In the genomic region with DNA sequence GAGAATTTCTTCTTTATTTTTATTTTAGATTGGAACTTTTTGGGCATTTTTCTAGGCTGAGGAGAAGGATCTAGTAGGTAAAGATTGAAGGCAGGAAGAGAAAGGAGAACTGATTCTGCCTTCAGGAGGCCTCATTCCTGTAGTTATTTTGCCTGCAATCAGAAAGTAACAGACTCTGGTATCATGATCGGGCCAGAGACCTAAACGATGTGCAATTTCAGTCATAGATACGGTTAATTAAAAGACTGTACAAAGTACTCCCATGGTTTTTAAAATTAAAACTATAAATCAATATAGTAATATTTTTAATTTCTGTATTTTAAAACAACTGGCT, we compare ENCODE assay signal across 7 cellular contexts. TPM values are rescaled to one million over a fixed set of nuclear protein-coding genes. Genes with fewer than 3 reads are reported as not detected.
DNase-seq lines count a peak whose midpoint lies in the region; ATAC-seq lines count a peak whose summit lies in the region.
"Not testable (repeated sequence)": the region's sequence is repeated elsewhere in the genome, so short reads cannot be mapped to it uniquely, and the experiment has no call there.

No MANE protein-coding gene starts in this region.

- CTCF ChIA-PET in activated CD4-positive, alpha-beta T cell treated with anti-CD3 and anti-CD28 coated beads, Interleukin-2, amount 10 ng/mL, durations not matched to agents 7 days and 5 days (lab: Charles Lee) = not testable (repeated sequence)

- H3K9me3 Mint-ChIP-seq in activated CD4-positive, alpha-beta T cell treated with anti-CD3 and anti-CD28 coated beads, Interleukin-2, amount 10 ng/mL, durations not matched to agents 7 days and 5 days; immature natural killer cell: not testable (repeated sequence)

- POLR2A ChIA-PET in activated CD4-positive, alpha-beta T cell treated with anti-CD3 and anti-CD28 coated beads, Interleukin-2, amount 10 ng/mL, durations not matched to agents 7 days and 5 days (lab: Charles Lee) = not testable (repeated sequence)

- H3K27ac Mint-ChIP-seq in activated CD4-positive, alpha-beta T cell treated with anti-CD3 and anti-CD28 coated beads, Interleukin-2, amount 10 ng/mL, durations not matched to agents 7 days and 5 days = peak overlapping the region; percentile 80
- H3K27ac Mint-ChIP-seq in immature natural killer cell = peak overlapping the region; percentile 59 to 91 (median 80)

- not testable (repeated sequence) for H3K36me3 Mint-ChIP-seq in activated CD4-positive, alpha-beta T cell treated with anti-CD3 and anti-CD28 coated beads, Interleukin-2, amount 10 ng/mL, durations not matched to agents 7 days and 5 days (ENCODE audit: low read depth); immature natural killer cell

- peaks cover 16% of the 10 kb centered on the region for H3K4me1 Mint-ChIP-seq in activated CD4-positive, alpha-beta T cell treated with anti-CD3 and anti-CD28 coated beads, Interleukin-2, amount 10 ng/mL, durations not matched to agents 7 days and 5 days
- peaks cover 15 to 18% of the 10 kb centered on the region in 2 donors for H3K4me1 Mint-ChIP-seq in immature natural killer cell

- peak overlapping the region; percentile 42 for H3K4me3 Mint-ChIP-seq in activated CD4-positive, alpha-beta T cell treated with anti-CD3 and anti-CD28 coated beads, Interleukin-2, amount 10 ng/mL, durations not matched to agents 7 days and 5 days
- peak overlapping the region; percentile 55 to 76 (median 73) for H3K4me3 Mint-ChIP-seq in immature natural killer cell

- ATAC-seq in GM18861 (IDR thresholded peaks at IDR 0.05; ENCODE audit: unreplicated experiment) = peak; percentile 38
- peak; percentile 43 for ATAC-seq in GM19467 (IDR thresholded peaks at IDR 0.05; ENCODE audit: unreplicated experiment)
- ATAC-seq in HG02610 (IDR thresholded peaks at IDR 0.05; ENCODE audit: unreplicated experiment) = peak; percentile 59
- ATAC-seq in HG03064 (IDR thresholded peaks at IDR 0.05; ENCODE audit: low read depth, unreplicated experiment) = peak; percentile 59
- peak; percentile 63 for ATAC-seq in HG03520 (IDR thresholded peaks at IDR 0.05; ENCODE audit: unreplicated experiment)

- not testable (repeated sequence) for H3K27me3 Mint-ChIP-seq in activated CD4-positive, alpha-beta T cell treated with anti-CD3 and anti-CD28 coated beads, Interleukin-2, amount 10 ng/mL, durations not matched to agents 7 days and 5 days; immature natural killer cell (ENCODE audit: low read depth in 3 of 3)

- DNase-seq in activated CD4-positive, alpha-beta T cell treated with anti-CD3 and anti-CD28 coated beads, Interleukin-2, amount 10 ng/mL, durations not matched to agents 7 days and 5 days; immature natural killer cell: not testable (repeated sequence)

RNA-seq across cellular contexts. Expression of a gene that starts 53.1 kb away (rescaled TPM):
- 10 to 100 TPM; 64.0 to 76.0 TPM for total RNA-seq in activated CD4-positive, alpha-beta T cell treated with anti-CD3 and anti-CD28 coated beads, Interleukin-2, amount 10 ng/mL, durations not matched to agents 7 days and 5 days
- polyA plus RNA-seq in immature natural killer cell = 10 to 100 TPM; 11.6 to 38.1 (median 16.7) TPM

RNA-seq across cellular contexts. Expression of a gene that starts 53.8 kb away (rescaled TPM):
- total RNA-seq in activated CD4-positive, alpha-beta T cell treated with anti-CD3 and anti-CD28 coated beads, Interleukin-2, amount 10 ng/mL, durations not matched to agents 7 days and 5 days = 10 to 100 TPM; 24.4 to 28.1 TPM
- 10 to 100 TPM; 16.9 to 24.3 (median 20.8) TPM for polyA plus RNA-seq in immature natural killer cell
